Comparison of ENCODE assay signal across 10 cellular contexts in the genomic region with DNA sequence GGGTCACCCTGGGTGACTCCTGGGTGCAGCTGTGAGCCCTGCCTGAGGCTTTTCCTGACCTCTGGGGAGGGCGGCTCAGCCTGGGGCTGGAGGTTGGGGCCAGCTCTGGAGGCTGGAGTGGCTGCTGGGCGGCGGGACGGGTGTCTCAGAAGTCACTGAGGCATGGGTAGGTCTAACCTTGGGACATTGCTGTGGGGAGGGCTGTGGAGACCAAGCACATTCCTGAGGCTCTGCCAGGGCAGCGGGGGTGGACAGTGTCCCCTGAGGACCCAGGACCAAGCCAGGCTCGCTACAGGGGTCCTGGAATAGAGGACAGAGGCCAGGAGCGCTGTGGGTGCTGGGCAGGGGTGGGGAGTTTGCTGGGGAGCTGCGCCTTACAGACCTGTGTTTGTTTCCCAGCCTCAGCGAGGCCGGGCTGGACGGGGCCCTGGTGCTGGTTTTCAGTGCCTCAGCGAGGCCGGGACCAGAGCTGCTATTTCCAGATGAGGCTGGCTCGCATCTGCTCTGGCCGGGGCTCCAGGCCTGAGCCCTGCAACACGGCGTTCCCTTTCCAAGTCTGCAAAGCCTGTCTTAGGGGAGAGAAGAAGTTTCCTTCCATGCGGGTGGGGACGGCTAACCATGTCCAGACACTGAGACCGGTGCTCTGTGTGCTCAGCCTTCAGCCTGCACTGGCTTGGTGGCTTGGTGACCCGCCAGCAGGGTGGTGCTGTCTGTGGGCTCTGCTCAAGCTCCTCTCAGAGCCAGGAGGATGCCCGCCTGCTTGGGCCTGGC. TPM values are rescaled to one million over a fixed set of nuclear protein-coding genes. Genes with fewer than 3 reads are reported as not detected.
DNase-seq lines count a peak whose midpoint lies in the region; ATAC-seq and TF ChIP-seq lines count a peak whose summit lies in the region.
"Had no signal": no experiment of that assay in that cellular context is flagged by ENCODE, and none has a peak within 500 bp of the region (broad histone marks: within the 10 kb centered on the region; RNA-seq: fewer than 3 reads in every experiment).

No MANE protein-coding gene starts in this region.

- H3K4me2 ChIP-seq in BLaER1: peak overlapping the region; percentile 79

- 92 to 97% methylated on average over 13 to 22 of the region's 22 CpGs for WGBS in endodermal cell (ENCODE audit: insufficient coverage in 1 of 2, insufficient read length in 1 of 2), 2 experiments

- H3K9me3 ChIP-seq in BLaER1: no peaks in the 10 kb centered on the region
- H3K9me3 ChIP-seq in Peyer's patch: no peaks in the 10 kb centered on the region
- no peaks in the 10 kb centered on the region for H3K9me3 ChIP-seq in endodermal cell (ENCODE audit: control insufficient read depth, low read length)

- H3K36me3 ChIP-seq in BLaER1 (peaks cover 66% of the 10 kb centered on the region), Peyer's patch (peaks cover 0 to 26% (median 0%) of the 10 kb centered on the region in 3 donors), endodermal cell (ENCODE audit: control insufficient read depth, insufficient read depth, low read length) (peaks cover 37% of the 10 kb centered on the region)

- H3K4me3 Mint-ChIP-seq in endodermal cell (peak overlapping the region; percentile 90), nephron progenitor cell (peak overlapping the region; percentile 95)

- peak in 2 of 3 donors; percentile 47 for DNase-seq in Peyer's patch
- DNase-seq in endodermal cell: peak; percentile 46
- DNase-seq in nephron progenitor cell: no peak
- DNase-seq in foreskin keratinocyte: no peak
- no peak for DNase-seq in dedifferentiated amniotic fluid mesenchymal stem cell (ENCODE audit: extremely low spot score)
- DNase-seq: NCI-H774 had no signal

- H3K27ac ChIP-seq in BLaER1: peak overlapping the region; percentile 55
- H3K27ac ChIP-seq in Peyer's patch: no peak overlapping the region
- H3K27ac ChIP-seq in endodermal cell (ENCODE audit: low read depth, low read length): no peak overlapping the region
- H3K27ac ChIP-seq in foreskin keratinocyte: no peak overlapping the region

- ATAC-seq in GM21786 (IDR thresholded peaks at IDR 0.05; ENCODE audit: unreplicated experiment) (no peak), foreskin keratinocyte (no peak), GM21723 (IDR thresholded peaks at IDR 0.05; ENCODE audit: unreplicated experiment) (no peak)

- H3K27me3 ChIP-seq in BLaER1 (no peaks in the 10 kb centered on the region), Peyer's patch (no peaks in the 10 kb centered on the region), endodermal cell (ENCODE audit: control insufficient read depth, insufficient read depth, low read length, poor library complexity, severe bottlenecking) (no peaks in the 10 kb centered on the region), foreskin keratinocyte (no peaks in the 10 kb centered on the region)

- H3K4me3 ChIP-seq in BLaER1: no peak overlapping the region
- no peak overlapping the region for H3K4me3 ChIP-seq in Peyer's patch
- peak overlapping the region; percentile 96 for H3K4me3 ChIP-seq in endodermal cell (ENCODE audit: low read length)

- H3K36me3 Mint-ChIP-seq in endodermal cell (ENCODE audit: low read depth): peaks cover 43% of the 10 kb centered on the region
- peaks cover 28% of the 10 kb centered on the region for H3K36me3 Mint-ChIP-seq in nephron progenitor cell (ENCODE audit: low read depth)

- H4K20me1 ChIP-seq in BLaER1: peaks cover 29% of the 10 kb centered on the region

- H3K27me3 Mint-ChIP-seq in endodermal cell (ENCODE audit: insufficient read depth) (no peaks in the 10 kb centered on the region), nephron progenitor cell (ENCODE audit: low read depth, poor library complexity) (peaks cover 9% of the 10 kb centered on the region)

- H3K9me3 Mint-ChIP-seq in endodermal cell: no peaks in the 10 kb centered on the region
- no peaks in the 10 kb centered on the region for H3K9me3 Mint-ChIP-seq in nephron progenitor cell

- TF ChIP-seq POLR2A in Peyer's patch (IDR thresholded peaks at IDR 0.05): no peak

- H3K27ac Mint-ChIP-seq in endodermal cell (peak overlapping the region; percentile 44), nephron progenitor cell (peak overlapping the region; percentile 86)

- H3K9ac ChIP-seq in BLaER1 (peak overlapping the region; percentile 38; the same call in 1 of the 2 replicates), endodermal cell (ENCODE audit: extremely low read depth, low read length, poor library complexity, severe bottlenecking) (no peak overlapping the region)

- TF ChIP-seq CTCF in Peyer's patch (IDR thresholded peaks at IDR 0.05) (no peak), endodermal cell (conservative IDR thresholded peaks at IDR 0.05) (no peak), nephron progenitor cell (IDR thresholded peaks at IDR 0.05) (no peak), foreskin keratinocyte (conservative IDR thresholded peaks at IDR 0.05) (no peak)

- H3K4me1 Mint-ChIP-seq in endodermal cell (peaks cover 7% of the 10 kb centered on the region), nephron progenitor cell (peaks cover 39% of the 10 kb centered on the region)

- H3K4me1 ChIP-seq in BLaER1 (peaks cover 51% of the 10 kb centered on the region), Peyer's patch (peaks cover 5 to 23% (median 9%) of the 10 kb centered on the region in 4 donors), endodermal cell (ENCODE audit: control insufficient read depth, insufficient read depth, low read length) (no peaks in the 10 kb centered on the region), foreskin keratinocyte (no peaks in the 10 kb centered on the region)

RNA-seq across cellular contexts. Expression of gene SLC25A6, which starts 3.0 kb away (rescaled TPM):
- total RNA-seq in Peyer's patch: 100 to 1,000 TPM; 201 to 361 (median 314) TPM
- total RNA-seq in endodermal cell: 100 to 1,000 TPM; 424 to 429 TPM
- polyA plus RNA-seq in endodermal cell (2013, experiment 1 of 2): 420 TPM
- 381 TPM for polyA plus RNA-seq in endodermal cell (2013, experiment 2 of 2)
- 197 and 198 TPM in 2 replicates for total RNA-seq in foreskin keratinocyte
- 345 and 383 TPM in 2 replicates for polyA plus RNA-seq in foreskin keratinocyte

RNA-seq across cellular contexts. Expression of gene ASMTL, which starts 57.8 kb away (rescaled TPM):
- total RNA-seq in Peyer's patch (10 to 100 TPM in 3 of 4 donors, 1 to 10 TPM in 1; 9.5 to 23.9 (median 15.1) TPM), endodermal cell (10 to 100 TPM; 46.7 to 80.9 TPM), foreskin keratinocyte (16.4 and 21.3 TPM in 2 replicates)
- 48.3 TPM for polyA plus RNA-seq in endodermal cell (2013, experiment 1 of 2)
- 43.1 TPM for polyA plus RNA-seq in endodermal cell (2013, experiment 2 of 2)
- 20.3 and 23.4 TPM in 2 replicates for polyA plus RNA-seq in foreskin keratinocyte

RNA-seq across cellular contexts. Expression of gene IL3RA, which starts 58.3 kb away (rescaled TPM):
- total RNA-seq in Peyer's patch: 1 to 10 TPM in 3 of 4 donors, under 1 TPM in 1; 0.88 to 2.4 (median 1.6) TPM
- not detected for total RNA-seq in endodermal cell
- 0.14 TPM for polyA plus RNA-seq in endodermal cell (2013, experiment 1 of 2)
- polyA plus RNA-seq in endodermal cell (2013, experiment 2 of 2): not detected
- total RNA-seq in foreskin keratinocyte: not detected in 2 replicates
- not detected in 2 replicates for polyA plus RNA-seq in foreskin keratinocyte
- total RNA-seq: HT1080 had no signal

Comparison
In these comparisons a context has a peak if more than half of its experiments do, and no peak if none do; other contexts are left out.
1. DNase-seq: peak in Peyer's patch (2 of 3) and endodermal cell (single experiment); none in nephron progenitor cell (single experiment), foreskin keratinocyte (0 of 2) and dedifferentiated amniotic fluid mesenchymal stem cell (single experiment).